Comparison of ENCODE assay signal across 19 cellular contexts in the genomic region with DNA sequence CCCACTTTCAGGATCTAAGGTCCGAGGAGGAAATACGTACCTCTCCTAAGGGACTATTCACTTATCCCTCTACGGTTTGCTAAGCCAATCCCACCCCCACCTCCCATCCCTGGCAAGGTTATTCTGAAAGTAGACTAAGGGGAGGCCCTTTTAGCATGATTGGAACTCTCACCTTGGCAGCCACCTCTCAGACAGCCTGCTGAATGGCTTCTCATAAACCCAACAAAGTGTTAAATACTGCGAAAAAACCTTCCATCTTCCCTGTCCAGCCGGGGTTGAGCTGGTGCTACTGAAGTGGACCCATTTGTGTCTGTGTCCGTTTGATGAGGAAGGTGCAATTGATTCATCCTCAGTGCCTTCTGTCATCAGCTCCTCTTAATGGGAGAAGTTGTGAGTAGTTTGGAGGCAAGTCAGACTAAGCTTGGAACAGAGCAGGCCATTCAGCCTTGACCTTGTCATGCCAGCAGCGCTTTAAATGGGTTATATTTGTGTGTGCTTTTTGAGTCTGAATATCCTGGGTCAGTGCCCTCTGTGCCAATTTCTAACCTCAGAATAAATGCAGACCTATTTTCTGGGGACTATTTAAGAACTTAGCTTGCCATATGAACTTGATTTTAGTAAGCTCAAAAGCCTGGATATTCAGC.
DNase-seq lines count a peak whose midpoint lies in the region; ATAC-seq and TF ChIP-seq lines count a peak whose summit lies in the region.
"Had no signal": no experiment of that assay in that cellular context is flagged by ENCODE, and none has a peak within 500 bp of the region (broad histone marks: within the 10 kb centered on the region; RNA-seq: fewer than 3 reads in every experiment).

No MANE protein-coding gene starts in this region.

- H3K9me3 Mint-ChIP-seq in neural crest cell (peaks cover 8% of the 10 kb centered on the region), WTC11 (peaks cover 10% of the 10 kb centered on the region)
- H3K9me3 Mint-ChIP-seq: GM23338, HFFc6 had no signal

- peaks cover 32% of the 10 kb centered on the region for H3K4me1 ChIP-seq in OCI-LY1 (ENCODE audit: insufficient read depth, low read length, severe bottlenecking)
- H3K4me1 ChIP-seq: BLaER1 had no signal

- H3K4me2 ChIP-seq in OCI-LY1 (ENCODE audit: low read length) = no peak overlapping the region
- H3K4me2 ChIP-seq: BLaER1, GM23338 had no signal

- H3F3A ChIP-seq in OCI-LY1 (ENCODE audit: insufficient read depth, low read length) = no peaks in the 10 kb centered on the region

- no peak for TF ChIP-seq CTCF in OCI-LY1 (IDR thresholded peaks at IDR 0.05; ENCODE audit: low read length)
- TF ChIP-seq CTCF in neural crest cell (conservative IDR thresholded peaks at IDR 0.05) = no peak
- no peak for TF ChIP-seq CTCF in WTC11 (IDR thresholded peaks at IDR 0.05)

- H3K4me1 Mint-ChIP-seq in neural crest cell = peaks cover 54% of the 10 kb centered on the region
- H3K4me1 Mint-ChIP-seq in WTC11 = no peaks in the 10 kb centered on the region
- H3K4me1 Mint-ChIP-seq: CD14-positive monocyte; CD4-positive, alpha-beta memory T cell; GM23338 had no signal

- H3K27me3 Mint-ChIP-seq in neural crest cell (ENCODE audit: low read depth) (no peaks in the 10 kb centered on the region), WTC11 (ENCODE audit: low read depth) (peaks cover 3% of the 10 kb centered on the region; the same call in 1 of the 2 replicates)
- H3K27me3 Mint-ChIP-seq: CD4-positive, alpha-beta memory T cell had no signal

- CTCF ChIA-PET in WTC11 (lab: Charles Lee) = interaction anchor here (1.3 kb wide), 1 partner anchor 22 kb away, joined by 3 read pairs; no protein-coding TSS in a partner anchor

- H3K9ac ChIP-seq in OCI-LY1 (ENCODE audit: low read length) = no peak overlapping the region
- H3K9ac ChIP-seq: BLaER1 had no signal

- no peak for TF ChIP-seq POLR2A in erythroblast (IDR thresholded peaks at IDR 0.05; ENCODE audit: low read length)

- no peak for DNase-seq in Right ventricle myocardium superior
- no peak for DNase-seq in cardiac septum (ENCODE audit: low spot score)
- no peak for DNase-seq in left cardiac atrium
- no peak for DNase-seq in neural crest cell (ENCODE audit: low read depth, low spot score)
- no peak for DNase-seq in erythroblast (lab: John Stamatoyannopoulos, UW)
- no peak for DNase-seq in WTC11 (ENCODE audit: low spot score)
- DNase-seq in medulla oblongata (ENCODE audit: extremely low spot score) = no peak
- DNase-seq: 8988T, DMS153, DMS79, GDM1, HCEC 1CT, HFFc6 had no signal

- no peaks in the 10 kb centered on the region for H3K27me3 ChIP-seq in OCI-LY1 (ENCODE audit: insufficient read depth, low read length)
- H3K27me3 ChIP-seq: BLaER1 had no signal

- H3K9me3 ChIP-seq in OCI-LY1 (ENCODE audit: low read length) = peaks cover 4% of the 10 kb centered on the region
- H3K9me3 ChIP-seq: BLaER1 had no signal

- ATAC-seq in Right ventricle myocardium superior (ENCODE audit: poor library complexity) (peak; percentile 72), left cardiac atrium (peak; percentile 79 to 85), WTC11 (no peak)
- ATAC-seq: GM23338 had no signal

- no peak overlapping the region for H3K4me3 ChIP-seq in OCI-LY1 (ENCODE audit: low read depth, low read length, poor library complexity, severe bottlenecking)
- H3K4me3 ChIP-seq: BLaER1, GM23338 had no signal

- peak overlapping the region; percentile 91 for H3K27ac Mint-ChIP-seq in neural crest cell (ENCODE audit: unreplicated experiment)
- no peak overlapping the region for H3K27ac Mint-ChIP-seq in WTC11
- H3K27ac Mint-ChIP-seq: CD14-positive monocyte; CD4-positive, alpha-beta memory T cell; GM23338; HFFc6 had no signal

- H3K9me2 ChIP-seq in OCI-LY1 (ENCODE audit: low read depth, low read length) = no peaks in the 10 kb centered on the region

- H3K36me3 Mint-ChIP-seq in neural crest cell (ENCODE audit: low read depth) (peaks cover 6% of the 10 kb centered on the region), WTC11 (no peaks in the 10 kb centered on the region)
- H3K36me3 Mint-ChIP-seq: CD14-positive monocyte; CD4-positive, alpha-beta memory T cell had no signal

- H3K27ac ChIP-seq in OCI-LY1 (ENCODE audit: low read depth, low read length, poor library complexity, severe bottlenecking) = no peak overlapping the region
- H3K27ac ChIP-seq: BLaER1, HL-60 had no signal

- peak overlapping the region; percentile 38; the same call in 1 of the 2 replicates for H2AFZ ChIP-seq in OCI-LY1 (ENCODE audit: low read length)
- H2AFZ ChIP-seq: GM23338 had no signal

- POLR2A ChIA-PET in WTC11 (lab: Charles Lee) = no interaction called here

- H3K4me3 Mint-ChIP-seq in neural crest cell (no peak overlapping the region), WTC11 (no peak overlapping the region)
- H3K4me3 Mint-ChIP-seq: CD14-positive monocyte; CD4-positive, alpha-beta memory T cell; GM23338; HFFc6 had no signal

- H3K36me3 ChIP-seq in OCI-LY1 (ENCODE audit: insufficient read depth, low read length) = no peaks in the 10 kb centered on the region
- H3K36me3 ChIP-seq: BLaER1 had no signal

- no peaks in the 10 kb centered on the region for H3K79me2 ChIP-seq in OCI-LY1 (ENCODE audit: insufficient read depth, low read length)

- no peaks in the 10 kb centered on the region for H4K20me1 ChIP-seq in OCI-LY1 (ENCODE audit: insufficient read depth, low read length)
- H4K20me1 ChIP-seq: BLaER1 had no signal

- intact Hi-C loops in Right ventricle myocardium superior (cut with DNase I) = no loop called here
- intact Hi-C loops in cardiac septum (cut with DNase I) = no loop called here
- intact Hi-C loops in left cardiac atrium (cut with DNase I) = no loop called here

TF ChIP-seq in WTC11, 78 proteins besides CTCF, POLR2A, EP300 and RAD21:
- TF ChIP-seq TCF7 (CRISPR knock-in tag; IDR thresholded peaks at IDR 0.05; ENCODE audit: low read depth) = no peak
- TF ChIP-seq, protein P1, sequence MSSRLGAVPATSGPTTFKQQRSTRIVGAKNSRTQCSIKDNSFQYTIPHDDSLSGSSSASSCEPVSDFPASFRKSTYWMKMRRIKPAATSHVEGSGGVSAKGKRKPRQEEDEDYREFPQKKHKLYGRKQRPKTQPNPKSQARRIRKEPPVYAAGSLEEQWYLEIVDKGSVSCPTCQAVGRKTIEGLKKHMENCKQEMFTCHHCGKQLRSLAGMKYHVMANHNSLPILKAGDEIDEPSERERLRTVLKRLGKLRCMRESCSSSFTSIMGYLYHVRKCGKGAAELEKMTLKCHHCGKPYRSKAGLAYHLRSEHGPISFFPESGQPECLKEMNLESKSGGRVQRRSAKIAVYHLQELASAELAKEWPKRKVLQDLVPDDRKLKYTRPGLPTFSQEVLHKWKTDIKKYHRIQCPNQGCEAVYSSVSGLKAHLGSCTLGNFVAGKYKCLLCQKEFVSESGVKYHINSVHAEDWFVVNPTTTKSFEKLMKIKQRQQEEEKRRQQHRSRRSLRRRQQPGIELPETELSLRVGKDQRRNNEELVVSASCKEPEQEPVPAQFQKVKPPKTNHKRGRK (CRISPR knock-in tag; IDR thresholded peaks at IDR 0.05; ENCODE audit: borderline replicate concordance) = no peak
- TF ChIP-seq ZNF219 (CRISPR knock-in tag; IDR thresholded peaks at IDR 0.05; ENCODE audit: borderline replicate concordance) = no peak
- TF ChIP-seq ZNF263 (CRISPR knock-in tag; IDR thresholded peaks at IDR 0.05; ENCODE audit: low read depth) = no peak
- TF ChIP-seq ZNF423 (CRISPR knock-in tag; IDR thresholded peaks at IDR 0.05) = no peak
- TF ChIP-seq, protein P2, sequence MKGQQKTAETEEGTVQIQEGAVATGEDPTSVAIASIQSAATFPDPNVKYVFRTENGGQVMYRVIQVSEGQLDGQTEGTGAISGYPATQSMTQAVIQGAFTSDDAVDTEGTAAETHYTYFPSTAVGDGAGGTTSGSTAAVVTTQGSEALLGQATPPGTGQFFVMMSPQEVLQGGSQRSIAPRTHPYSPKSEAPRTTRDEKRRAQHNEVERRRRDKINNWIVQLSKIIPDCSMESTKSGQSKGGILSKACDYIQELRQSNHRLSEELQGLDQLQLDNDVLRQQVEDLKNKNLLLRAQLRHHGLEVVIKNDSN (CRISPR knock-in tag; IDR thresholded peaks at IDR 0.05) = no peak
- TF ChIP-seq ZNF396 (CRISPR knock-in tag; IDR thresholded peaks at IDR 0.05; ENCODE audit: borderline replicate concordance) = no peak
- TF ChIP-seq, protein P3, sequence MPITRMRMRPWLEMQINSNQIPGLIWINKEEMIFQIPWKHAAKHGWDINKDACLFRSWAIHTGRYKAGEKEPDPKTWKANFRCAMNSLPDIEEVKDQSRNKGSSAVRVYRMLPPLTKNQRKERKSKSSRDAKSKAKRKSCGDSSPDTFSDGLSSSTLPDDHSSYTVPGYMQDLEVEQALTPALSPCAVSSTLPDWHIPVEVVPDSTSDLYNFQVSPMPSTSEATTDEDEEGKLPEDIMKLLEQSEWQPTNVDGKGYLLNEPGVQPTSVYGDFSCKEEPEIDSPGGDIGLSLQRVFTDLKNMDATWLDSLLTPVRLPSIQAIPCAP (CRISPR knock-in tag; IDR thresholded peaks at IDR 0.05) = no peak
- TF ChIP-seq PRRX2 (CRISPR knock-in tag; IDR thresholded peaks at IDR 0.05) = no peak
